In genomic region chr9:129175825-129176633, GRCh38 we compare ENCODE assay signal across 8 cellular contexts. TPM values are rescaled to one million over a fixed set of nuclear protein-coding genes. Genes with fewer than 3 reads are reported as not detected.
A peak's percentile ranks its signal among the peaks of the same experiment; 100 is the strongest.
DNase-seq lines count a peak whose midpoint lies in the region; ATAC-seq, FAIRE-seq and TF ChIP-seq lines count a peak whose summit lies in the region.

No MANE protein-coding gene starts in this region.

- TF ChIP-seq POLR2A in thyroid gland (IDR thresholded peaks at IDR 0.05), result peak in 1 of 2 donors; percentile 85

- H3K9me3 ChIP-seq in Panc1 (ENCODE audit: control insufficient read depth, insufficient read depth, low read depth, low read length), result no peaks in the 10 kb centered on the region
- no peaks in the 10 kb centered on the region for H3K9me3 ChIP-seq in thyroid gland

- no TSS peak for BruUV-seq in Panc1 (replicated peaks; lab: Mats Ljungman, UMichigan)

- DNase-seq in D721Med (ENCODE audit: insufficient read length, low spot score) (peak; percentile 27), HPDE6-E6E7 (ENCODE audit: extremely low spot score) (peak; percentile 89), Panc1 (ENCODE audit: low read depth, low spot score) (no peak), foreskin fibroblast (peak; percentile 91 to 95), natural killer cell (peak; percentile 25), thyroid gland (peak; percentile 89 to 92)
- peak; percentile 79 for DNase-seq in activated naive CD4-positive, alpha-beta T cell treated with anti-CD3 and anti-CD28 coated beads for 36 hours

- peaks cover 22% of the 10 kb centered on the region for H3K4me1 ChIP-seq in Panc1 (ENCODE audit: control insufficient read depth, insufficient read depth, low read length)
- peaks cover 37 to 41% of the 10 kb centered on the region in 2 donors for H3K4me1 ChIP-seq in thyroid gland

- ATAC-seq in Panc1 (peak; percentile 36), natural killer cell (peak in 2 of 3 donors; percentile 1 to 6), HG02759 (IDR thresholded peaks at IDR 0.05; ENCODE audit: unreplicated experiment) (no peak)

- TF ChIP-seq CTCF in D721Med (IDR thresholded peaks at IDR 0.05; ENCODE audit: insufficient read depth, missing control alignments), result no peak
- TF ChIP-seq CTCF in Panc1 (IDR thresholded peaks at IDR 0.05), result no peak
- TF ChIP-seq CTCF in foreskin fibroblast (IDR thresholded peaks at IDR 0.05; ENCODE audit: low read depth, low read length), result no peak
- no peak for TF ChIP-seq CTCF in natural killer cell (IDR thresholded peaks at IDR 0.05)
- no peak for TF ChIP-seq CTCF in thyroid gland (IDR thresholded peaks at IDR 0.05)

- H3K27me3 ChIP-seq in Panc1 (ENCODE audit: control insufficient read depth, insufficient read depth, low read length), result no peaks in the 10 kb centered on the region
- H3K27me3 ChIP-seq in thyroid gland, result no peaks in the 10 kb centered on the region

- WGBS in thyroid gland, 2 donors, result 0% methylated on average over 35 to 42 of the region's 47 CpGs

- H3K36me3 Mint-ChIP-seq in activated naive CD4-positive, alpha-beta T cell treated with anti-CD3 and anti-CD28 coated beads for 36 hours (ENCODE audit: low read depth), result no peaks in the 10 kb centered on the region
- H3K36me3 Mint-ChIP-seq in natural killer cell, result no peaks in the 10 kb centered on the region

- no peaks in the 10 kb centered on the region for H3K27me3 Mint-ChIP-seq in activated naive CD4-positive, alpha-beta T cell treated with anti-CD3 and anti-CD28 coated beads for 36 hours (ENCODE audit: low read depth)
- peaks cover 7 to 9% of the 10 kb centered on the region in 2 donors for H3K27me3 Mint-ChIP-seq in natural killer cell (ENCODE audit: low read depth in 2 of 2)

- peak overlapping the region; percentile 74 to 81 for H3K4me3 ChIP-seq in Panc1 (ENCODE audit: low read depth in 2 of 2, low read length in 2 of 2)
- H3K4me3 ChIP-seq in foreskin fibroblast (ENCODE audit: low read depth in 1 of 2, low read length in 2 of 2), result peak overlapping the region; percentile 86 to 95
- H3K4me3 ChIP-seq in thyroid gland (replicated peaks in 1 of 3), result peak overlapping the region; percentile 10 to 81 (median 28)

- H3K4me3 Mint-ChIP-seq in activated naive CD4-positive, alpha-beta T cell treated with anti-CD3 and anti-CD28 coated beads for 36 hours, result peak overlapping the region; percentile 77
- peak overlapping the region; percentile 88 for H3K4me3 Mint-ChIP-seq in natural killer cell

- intact Hi-C loops in Panc1 (cut with micrococcal nuclease; ENCODE audit: unreplicated experiment) (loop anchor here (5.0 kb wide), 3 partner anchors 161 to 431 kb away; no protein-coding TSS in a partner anchor), natural killer cell (cut with micrococcal nuclease) (loop anchor here (1.0 to 5.0 kb wide), 3 partner anchors 34 to 432 kb away; no protein-coding TSS in a partner anchor), thyroid gland (cut with DNase I) (loop anchor here (5.0 kb wide), 1 partner anchor 34 kb away; no protein-coding TSS in a partner anchor)
- intact Hi-C loops in activated naive CD4-positive, alpha-beta T cell treated with anti-CD3 and anti-CD28 coated beads for 36 hours (cut with micrococcal nuclease), result loop anchor here (1.0 to 5.0 kb wide), 8 partner anchors 37 to 448 kb away; no protein-coding TSS in a partner anchor

- no peaks in the 10 kb centered on the region for H3K9me3 Mint-ChIP-seq in activated naive CD4-positive, alpha-beta T cell treated with anti-CD3 and anti-CD28 coated beads for 36 hours
- H3K9me3 Mint-ChIP-seq in natural killer cell, result no peaks in the 10 kb centered on the region

- in situ Hi-C loops in Panc1 (cut with HindIII; ENCODE audit: low pct_unique_long_range_greater_than_20kb, low sequenced_read_pairs), result no loop called here

- CTCF ChIA-PET in Panc1 (lab: Charles Lee), result interaction anchor here (0.6 to 1.6 kb wide), 2 partner anchors 33 to 47 kb away, joined by 3 to 7 read pairs; no protein-coding TSS in a partner anchor
- CTCF ChIA-PET in activated naive CD4-positive, alpha-beta T cell treated with anti-CD3 and anti-CD28 coated beads for 36 hours (lab: Charles Lee), result interaction anchor here (1.1 to 5.2 kb wide), 4 partner anchors 33 to 449 kb away, joined by 4 to 32 read pairs (median 22); partner anchors contain the start of gene NTMT1

- H3K27ac Mint-ChIP-seq in activated naive CD4-positive, alpha-beta T cell treated with anti-CD3 and anti-CD28 coated beads for 36 hours, result no peak overlapping the region
- H3K27ac Mint-ChIP-seq in natural killer cell, result peak overlapping the region; percentile 65 to 66

- H3K4me1 Mint-ChIP-seq in activated naive CD4-positive, alpha-beta T cell treated with anti-CD3 and anti-CD28 coated beads for 36 hours (ENCODE audit: low read depth), result peaks cover 8% of the 10 kb centered on the region
- H3K4me1 Mint-ChIP-seq in natural killer cell, result peaks cover 6 to 37% of the 10 kb centered on the region in 2 donors

- H3K36me3 ChIP-seq in Panc1 (ENCODE audit: control insufficient read depth, insufficient read depth, low read length) (no peaks in the 10 kb centered on the region; the same call in 1 of the 2 replicates), thyroid gland (no peaks in the 10 kb centered on the region)

- H3K27ac ChIP-seq in Panc1 (ENCODE audit: low read length) (peak overlapping the region; percentile 95), thyroid gland (peak overlapping the region; percentile 94 to 100 (median 98))

- POLR2A ChIA-PET in Panc1 (lab: Charles Lee), result no interaction called here

- no peak for FAIRE-seq in D721Med (lab: Jason Lieb, UNC)

RNA-seq across cellular contexts. Expression of gene IER5L, which starts 2.0 kb away (rescaled TPM):
- total RNA-seq in Panc1 (2021; ENCODE audit: unreplicated experiment) (44.6 TPM), natural killer cell (1 to 10 TPM; 1.4 to 3.9 (median 2.8) TPM), thyroid gland (10 to 100 TPM in 3 of 4 donors, 1 to 10 TPM in 1; 7.8 to 20.2 (median 12.6) TPM)
- 56.2 TPM for polyA plus RNA-seq in Panc1 (2012; ENCODE audit: insufficient read length)
- 1 to 10 TPM; 1.1 to 1.6 TPM for total RNA-seq in activated naive CD4-positive, alpha-beta T cell treated with anti-CD3 and anti-CD28 coated beads for 36 hours

Comparison
In these comparisons a context has a peak if more than half of its experiments do, and no peak if none do; other contexts are left out.
1. H3K4me3 ChIP-seq: peak in every context shown above with its lines; median percentile 90 in foreskin fibroblast; 78 in Panc1; 28 in thyroid gland.